ENCODE assay signal across 1 cellular context in the genomic region with DNA sequence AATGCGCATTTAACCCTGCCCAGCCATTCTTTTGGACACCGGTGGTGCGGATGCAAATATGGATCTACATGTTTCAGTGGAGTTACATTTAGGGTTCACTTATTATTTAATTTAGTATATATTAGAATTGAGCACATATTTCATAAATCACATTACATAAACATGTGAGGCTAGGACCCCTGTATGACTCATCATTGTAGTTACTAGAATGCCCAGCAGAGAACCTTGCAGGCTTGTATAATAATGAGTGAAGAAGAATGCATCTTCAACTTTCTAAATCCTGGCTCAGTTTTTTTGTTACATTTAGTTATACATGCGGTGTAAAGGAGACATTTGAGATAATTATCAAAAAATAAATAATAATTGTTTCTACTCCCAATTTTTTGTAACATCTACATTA.
TF ChIP-seq lines count a peak whose summit lies in the region.

No MANE protein-coding gene starts in this region.

TF ChIP-seq in GM23338, 12 proteins besides CTCF, POLR2A, EP300 and RAD21 (continued from another document):
- TF ChIP-seq, protein P1, sequence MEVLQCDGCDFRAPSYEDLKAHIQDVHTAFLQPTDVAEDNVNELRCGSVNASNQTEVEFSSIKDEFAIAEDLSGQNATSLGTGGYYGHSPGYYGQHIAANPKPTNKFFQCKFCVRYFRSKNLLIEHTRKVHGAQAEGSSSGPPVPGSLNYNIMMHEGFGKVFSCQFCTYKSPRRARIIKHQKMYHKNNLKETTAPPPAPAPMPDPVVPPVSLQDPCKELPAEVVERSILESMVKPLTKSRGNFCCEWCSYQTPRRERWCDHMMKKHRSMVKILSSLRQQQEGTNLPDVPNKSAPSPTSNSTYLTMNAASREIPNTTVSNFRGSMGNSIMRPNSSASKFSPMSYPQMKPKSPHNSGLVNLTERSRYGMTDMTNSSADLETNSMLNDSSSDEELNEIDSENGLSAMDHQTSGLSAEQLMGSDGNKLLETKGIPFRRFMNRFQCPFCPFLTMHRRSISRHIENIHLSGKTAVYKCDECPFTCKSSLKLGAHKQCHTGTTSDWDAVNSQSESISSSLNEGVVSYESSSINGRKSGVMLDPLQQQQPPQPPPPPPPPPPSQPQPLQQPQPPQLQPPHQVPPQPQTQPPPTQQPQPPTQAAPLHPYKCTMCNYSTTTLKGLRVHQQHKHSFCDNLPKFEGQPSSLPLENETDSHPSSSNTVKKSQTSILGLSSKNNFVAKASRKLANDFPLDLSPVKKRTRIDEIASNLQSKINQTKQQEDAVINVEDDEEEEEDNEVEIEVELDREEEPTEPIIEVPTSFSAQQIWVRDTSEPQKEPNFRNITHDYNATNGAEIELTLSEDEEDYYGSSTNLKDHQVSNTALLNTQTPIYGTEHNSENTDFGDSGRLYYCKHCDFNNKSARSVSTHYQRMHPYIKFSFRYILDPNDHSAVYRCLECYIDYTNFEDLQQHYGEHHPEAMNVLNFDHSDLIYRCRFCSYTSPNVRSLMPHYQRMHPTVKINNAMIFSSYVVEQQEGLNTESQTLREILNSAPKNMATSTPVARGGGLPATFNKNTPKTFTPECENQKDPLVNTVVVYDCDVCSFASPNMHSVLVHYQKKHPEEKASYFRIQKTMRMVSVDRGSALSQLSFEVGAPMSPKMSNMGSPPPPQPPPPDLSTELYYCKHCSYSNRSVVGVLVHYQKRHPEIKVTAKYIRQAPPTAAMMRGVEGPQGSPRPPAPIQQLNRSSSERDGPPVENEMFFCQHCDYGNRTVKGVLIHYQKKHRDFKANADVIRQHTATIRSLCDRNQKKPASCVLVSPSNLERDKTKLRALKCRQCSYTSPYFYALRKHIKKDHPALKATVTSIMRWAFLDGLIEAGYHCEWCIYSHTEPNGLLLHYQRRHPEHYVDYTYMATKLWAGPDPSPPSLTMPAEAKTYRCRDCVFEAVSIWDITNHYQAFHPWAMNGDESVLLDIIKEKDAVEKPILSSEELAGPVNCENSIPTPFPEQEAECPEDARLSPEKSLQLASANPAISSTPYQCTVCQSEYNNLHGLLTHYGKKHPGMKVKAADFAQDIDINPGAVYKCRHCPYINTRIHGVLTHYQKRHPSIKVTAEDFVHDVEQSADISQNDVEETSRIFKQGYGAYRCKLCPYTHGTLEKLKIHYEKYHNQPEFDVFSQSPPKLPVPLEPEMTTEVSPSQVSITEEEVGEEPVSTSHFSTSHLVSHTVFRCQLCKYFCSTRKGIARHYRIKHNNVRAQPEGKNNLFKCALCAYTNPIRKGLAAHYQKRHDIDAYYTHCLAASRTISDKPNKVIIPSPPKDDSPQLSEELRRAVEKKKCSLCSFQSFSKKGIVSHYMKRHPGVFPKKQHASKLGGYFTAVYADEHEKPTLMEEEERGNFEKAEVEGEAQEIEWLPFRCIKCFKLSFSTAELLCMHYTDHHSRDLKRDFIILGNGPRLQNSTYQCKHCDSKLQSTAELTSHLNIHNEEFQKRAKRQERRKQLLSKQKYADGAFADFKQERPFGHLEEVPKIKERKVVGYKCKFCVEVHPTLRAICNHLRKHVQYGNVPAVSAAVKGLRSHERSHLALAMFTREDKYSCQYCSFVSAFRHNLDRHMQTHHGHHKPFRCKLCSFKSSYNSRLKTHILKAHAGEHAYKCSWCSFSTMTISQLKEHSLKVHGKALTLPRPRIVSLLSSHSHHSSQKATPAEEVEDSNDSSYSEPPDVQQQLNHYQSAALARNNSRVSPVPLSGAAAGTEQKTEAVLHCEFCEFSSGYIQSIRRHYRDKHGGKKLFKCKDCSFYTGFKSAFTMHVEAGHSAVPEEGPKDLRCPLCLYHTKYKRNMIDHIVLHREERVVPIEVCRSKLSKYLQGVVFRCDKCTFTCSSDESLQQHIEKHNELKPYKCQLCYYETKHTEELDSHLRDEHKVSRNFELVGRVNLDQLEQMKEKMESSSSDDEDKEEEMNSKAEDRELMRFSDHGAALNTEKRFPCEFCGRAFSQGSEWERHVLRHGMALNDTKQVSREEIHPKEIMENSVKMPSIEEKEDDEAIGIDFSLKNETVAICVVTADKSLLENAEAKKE (CRISPR knock-in tag; IDR thresholded peaks at IDR 0.05), result no peak
- TF ChIP-seq STAT1 (IDR thresholded peaks at IDR 0.05; ENCODE audit: unreplicated experiment) (no peak), POLR2AphosphoS5 (IDR thresholded peaks at IDR 0.05; ENCODE audit: low read depth) (no peak), EZH2phosphoT487 (IDR thresholded peaks at IDR 0.05; ENCODE audit: unreplicated experiment) (no peak)
